Comparison of ENCODE assay signal across 1 cellular context in the genomic region with DNA sequence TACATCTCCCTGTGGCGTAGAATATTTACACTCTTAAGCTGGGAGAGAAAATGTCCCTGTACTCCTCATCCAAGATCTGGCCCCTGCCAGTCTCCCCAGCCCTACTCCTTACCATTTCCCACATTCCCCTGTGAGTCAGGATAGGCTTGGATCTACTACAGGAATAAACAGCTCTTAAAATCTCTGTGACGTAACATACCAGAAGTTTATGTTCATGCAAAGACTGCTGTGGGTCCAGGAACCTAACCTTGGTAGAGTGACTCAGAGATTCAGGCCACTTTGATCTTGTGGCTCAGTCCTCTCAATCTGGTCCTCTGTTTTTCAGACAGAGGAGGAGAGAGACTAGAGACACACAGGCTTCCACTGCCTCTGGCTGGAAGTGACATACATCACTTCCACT.
TF ChIP-seq lines count a peak whose summit lies in the region.

No MANE protein-coding gene starts in this region.

TF ChIP-seq in HepG2, 621 proteins besides CTCF, POLR2A, EP300 and RAD21:
- TF ChIP-seq CREB1 (IDR thresholded peaks at IDR 0.05) = peak; percentile 81
- no peak for TF ChIP-seq CREB1 (CRISPR knock-in tag; IDR thresholded peaks at IDR 0.05)
- no peak for TF ChIP-seq ZNF343 (CRISPR knock-in tag; IDR thresholded peaks at IDR 0.05)
